In the genomic region with DNA sequence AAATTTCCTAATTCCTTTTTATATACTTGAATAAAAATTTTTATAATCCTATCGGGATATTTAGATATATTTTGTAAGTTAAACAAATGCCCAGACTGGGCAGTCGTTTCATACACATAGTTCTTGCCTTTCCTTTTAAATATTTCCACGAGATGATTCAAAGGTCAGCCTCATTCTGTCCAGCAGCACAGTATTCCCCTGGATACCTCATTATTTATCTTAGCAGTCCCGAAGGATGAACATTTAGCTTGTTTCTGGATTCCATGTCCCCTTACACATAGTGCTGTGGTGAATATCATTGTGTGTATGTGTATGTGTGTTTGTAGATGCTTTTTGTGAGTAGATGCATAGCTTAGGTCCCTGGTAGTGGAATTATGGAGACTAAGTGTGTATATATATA, we compare ENCODE assay signal across 23 cellular contexts. TPM values are rescaled to one million over a fixed set of nuclear protein-coding genes. Genes with fewer than 3 reads are reported as not detected.
DNase-seq lines count a peak whose midpoint lies in the region; ATAC-seq and TF ChIP-seq lines count a peak whose summit lies in the region.
"Had no signal": no experiment of that assay in that cellular context is flagged by ENCODE, and none has a peak within 500 bp of the region (broad histone marks: within the 10 kb centered on the region; RNA-seq: fewer than 3 reads in every experiment).

No MANE protein-coding gene starts in this region.

- TF ChIP-seq CTCF in astrocyte of the spinal cord (IDR thresholded peaks at IDR 0.05; ENCODE audit: low read depth, low read length) (no peak), osteoblast (IDR thresholded peaks at IDR 0.05; ENCODE audit: extremely low read depth, low read depth, low read length) (no peak)

- ATAC-seq in GM18873 (IDR thresholded peaks at IDR 0.05; ENCODE audit: low FRiP score, unreplicated experiment): no peak
- no peak for ATAC-seq in HG03432 (IDR thresholded peaks at IDR 0.05; ENCODE audit: unreplicated experiment)
- ATAC-seq: activated T-cell treated with anti-CD3 and anti-CD28 coated beads, Interleukin-2, amount 50 U/mL, for 72 hours; foreskin keratinocyte had no signal

- DNase-seq in EH (ENCODE audit: low read depth): peak; percentile 49
- DNase-seq in astrocyte of the spinal cord (ENCODE audit: low read depth, low spot score): peak; percentile 32
- peak; percentile 34 for DNase-seq in hepatic stellate cell (ENCODE audit: low spot score)
- peak; percentile 62 for DNase-seq in osteoblast (ENCODE audit: insufficient read length, low spot score, missing footprints)
- no peak for DNase-seq in GOT3 (lab: John Stamatoyannopoulos, UW)
- no peak for DNase-seq in NOMO-1 (lab: John Stamatoyannopoulos, UW; ENCODE audit: unreplicated experiment in 2 of 2)
- DNase-seq: activated CD4-positive, alpha-beta T cell treated with anti-CD3 and anti-CD28 coated beads for 48 hours; activated naive CD4-positive, alpha-beta T cell treated with anti-CD3 and anti-CD28 coated beads for 36 hours; activated T-cell treated with anti-CD3 and anti-CD28 coated beads, Interleukin-2, amount 50 U/mL, for 72 hours; amygdala; DMS79; foreskin keratinocyte; H7; hippocampal formation; immature natural killer cell; Kasumi-1; SK-N-SH; small intestine; stimulated activated CD4-positive, alpha-beta T cell treated with anti-CD3 and anti-CD28 coated beads, Interleukin-1b, Interleukin-23, amount 100 ng/mL, for 48 hours had no signal

- no peak overlapping the region for H2AFZ ChIP-seq in osteoblast (ENCODE audit: low read length)
- H2AFZ ChIP-seq: neural progenitor cell had no signal

- peak overlapping the region; percentile 25 for H3K4me2 ChIP-seq in osteoblast (ENCODE audit: insufficient read depth, low read length)
- H3K4me2 ChIP-seq: neural progenitor cell, SK-N-SH had no signal

- no peaks in the 10 kb centered on the region for H3K9me3 ChIP-seq in osteoblast (ENCODE audit: low read depth, low read length)
- H3K9me3 ChIP-seq: SK-N-SH had no signal

- H3K4me1 ChIP-seq in osteoblast (ENCODE audit: insufficient read depth, low read length): peaks cover 15% of the 10 kb centered on the region

- H3K27me3 ChIP-seq in osteoblast (ENCODE audit: insufficient read depth, low read length): no peaks in the 10 kb centered on the region
- H3K27me3 ChIP-seq: foreskin keratinocyte, neural progenitor cell had no signal

- H4K20me1 ChIP-seq in osteoblast (ENCODE audit: insufficient read depth, low read length): peaks cover 37% of the 10 kb centered on the region

- H3K79me2 ChIP-seq in osteoblast (ENCODE audit: insufficient read depth, low read length): peaks cover 79% of the 10 kb centered on the region

- no peaks in the 10 kb centered on the region for H3K36me3 ChIP-seq in osteoblast (ENCODE audit: insufficient read depth, low read length)
- H3K36me3 ChIP-seq: neural progenitor cell had no signal

- H3K4me3 ChIP-seq in astrocyte of the spinal cord (ENCODE audit: low read depth, low read length) (no peak overlapping the region), osteoblast (ENCODE audit: insufficient read depth, low read length) (no peak overlapping the region)
- H3K4me3 ChIP-seq: neural progenitor cell had no signal

- peak overlapping the region; percentile 19 for H3K27ac ChIP-seq in osteoblast (ENCODE audit: low read depth, low read length)
- H3K27ac ChIP-seq: foreskin keratinocyte, neural progenitor cell, VCaP had no signal

- in situ Hi-C loops in astrocyte of the spinal cord (cut with HindIII; ENCODE audit: low sequenced_read_pairs): no loop called here

RNA-seq across cellular contexts. Expression of a gene that starts 38.3 kb away (rescaled TPM):
- 50.3 and 53.0 TPM in 2 replicates for total RNA-seq in osteoblast

Comparison
In these comparisons a context has a peak if more than half of its experiments do, and no peak if none do; other contexts are left out.
1. DNase-seq: peak in EH (single experiment), astrocyte of the spinal cord (single experiment), hepatic stellate cell (single experiment) and osteoblast (single experiment); none in GOT3 (single experiment) and NOMO-1 (0 of 2).